In the genomic region with DNA sequence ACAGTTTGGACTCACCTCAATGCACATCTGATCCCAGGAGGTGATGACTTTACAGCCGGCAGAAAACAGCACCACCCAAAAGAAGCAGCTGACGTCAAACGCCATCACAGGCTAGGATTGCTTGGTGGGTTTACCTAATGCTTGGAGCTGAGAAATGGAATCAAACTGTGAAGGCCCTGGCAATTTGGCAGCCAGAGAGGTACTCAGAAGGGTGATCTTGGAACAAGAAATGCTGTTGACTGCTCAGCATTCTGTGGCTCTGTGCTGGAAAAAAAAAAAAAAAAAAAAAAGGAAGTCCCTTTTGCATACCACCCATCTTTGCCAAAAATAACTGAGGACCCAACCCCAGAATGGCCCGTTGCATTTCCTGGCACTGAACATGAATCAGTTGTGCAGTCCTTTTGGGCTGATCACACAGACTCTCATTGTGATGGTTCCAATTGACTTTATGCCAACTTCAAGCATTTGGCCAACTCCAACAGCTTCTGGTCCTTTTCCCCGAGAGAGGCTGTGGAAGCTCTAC, we compare ENCODE assay signal across 13 cellular contexts. TPM values are rescaled to one million over a fixed set of nuclear protein-coding genes. Genes with fewer than 3 reads are reported as not detected.
DNase-seq lines count a peak whose midpoint lies in the region; ATAC-seq, FAIRE-seq and TF ChIP-seq lines count a peak whose summit lies in the region.
"Had no signal": no experiment of that assay in that cellular context is flagged by ENCODE, and none has a peak within 500 bp of the region (broad histone marks: within the 10 kb centered on the region; RNA-seq: fewer than 3 reads in every experiment).

Gene CD180, minus strand, starts transcription at position 263 of the 523 bp plus-strand sequence. Its CDS starts 158 bp downstream, at position 105.

- ATAC-seq in GM21529 (IDR thresholded peaks at IDR 0.05; ENCODE audit: unreplicated experiment) (peak; percentile 27), mucosa of descending colon (peak; percentile 35)

- no peaks in the 10 kb centered on the region for H3K9me3 ChIP-seq in mucosa of descending colon

- peaks cover 8% of the 10 kb centered on the region for H3K4me1 ChIP-seq in mucosa of descending colon (ENCODE audit: low read depth)
- H3K4me1 ChIP-seq: HAP-1 had no signal

- TF ChIP-seq CTCF in mucosa of descending colon (IDR thresholded peaks at IDR 0.05) = no peak

- peaks cover 5% of the 10 kb centered on the region for H3K36me3 Mint-ChIP-seq in activated naive CD8-positive, alpha-beta T cell treated with anti-CD3 and anti-CD28 coated beads for 36 hours

- DNase-seq in GDM1 (lab: John Stamatoyannopoulos, UW) (peak; percentile 18), mucosa of descending colon (no peak), GM19240 (ENCODE audit: insufficient read length, low spot score) (no peak), NCI-H187 treated with DMSO at 0.1 percent for 48 hours (lab: John Stamatoyannopoulos, UW) (no peak), RCC 7860 (ENCODE audit: low spot score) (no peak)
- no peak for DNase-seq in activated naive CD8-positive, alpha-beta T cell treated with anti-CD3 and anti-CD28 coated beads for 36 hours
- no peak for DNase-seq in activated effector memory CD4-positive, alpha-beta T cell treated with anti-CD3 and anti-CD28 coated beads, Interleukin-2, amount 50 U/mL, for 16 hours
- DNase-seq: NCI-H82 had no signal

- H3K4me3 ChIP-seq in mucosa of descending colon = no peak within 1 kb of the TSS
- H3K4me3 ChIP-seq: HAP-1, smooth muscle cell had no signal

- H3K27me3 Mint-ChIP-seq in activated naive CD8-positive, alpha-beta T cell treated with anti-CD3 and anti-CD28 coated beads for 36 hours = no peaks in the 10 kb centered on the region

- H3K9me3 Mint-ChIP-seq in activated naive CD8-positive, alpha-beta T cell treated with anti-CD3 and anti-CD28 coated beads for 36 hours = peaks cover 15% of the 10 kb centered on the region

- no peaks in the 10 kb centered on the region for H3K36me3 ChIP-seq in mucosa of descending colon (ENCODE audit: low read depth)
- H3K36me3 ChIP-seq: HAP-1 had no signal

- no peak for FAIRE-seq in RCC 7860 (lab: Jason Lieb, UNC)

- peak within 1 kb of the TSS; percentile 52 for H3K27ac Mint-ChIP-seq in activated naive CD8-positive, alpha-beta T cell treated with anti-CD3 and anti-CD28 coated beads for 36 hours

- intact Hi-C loops in mucosa of descending colon (cut with DNase I, micrococcal nuclease) = no loop called here

- peaks cover 28% of the 10 kb centered on the region for H3K4me1 Mint-ChIP-seq in activated naive CD8-positive, alpha-beta T cell treated with anti-CD3 and anti-CD28 coated beads for 36 hours

- H3K4me3 Mint-ChIP-seq in activated naive CD8-positive, alpha-beta T cell treated with anti-CD3 and anti-CD28 coated beads for 36 hours = peak within 1 kb of the TSS; percentile 2

RNA-seq across cellular contexts. Expression of gene CD180, which starts in this region (rescaled TPM):
- under 1 TPM in 1 of 2 experiments, not detected in 1; 0.04 TPM for total RNA-seq in activated naive CD8-positive, alpha-beta T cell treated with anti-CD3 and anti-CD28 coated beads for 36 hours
- total RNA-seq in mucosa of descending colon = 1 to 10 TPM in 2 of 3 donors, under 1 TPM in 1; 0.87 to 1.4 (median 1.3) TPM
- total RNA-seq: activated CD8-positive, alpha-beta memory T cell treated with anti-CD3 and anti-CD28 coated beads for 36 hours; Daoy; smooth muscle cell had no signal
